In genomic region chr20:49935746-49936152, GRCh38 we compare ENCODE assay signal across 1 cellular context.
TF ChIP-seq lines count a peak whose summit lies in the region.

No MANE protein-coding gene starts in this region.

TF ChIP-seq in GM12878, 131 proteins besides CTCF, POLR2A, EP300 and RAD21:
- peak; percentile 95 for TF ChIP-seq MLLT1 (IDR thresholded peaks at IDR 0.05)
- no peak for TF ChIP-seq RFX5 (IDR thresholded peaks at IDR 0.05; ENCODE audit: low read depth, low read length)
- TF ChIP-seq ZBTB40 (IDR thresholded peaks at IDR 0.05; ENCODE audit: borderline replicate concordance) = peak; percentile 73
- TF ChIP-seq, protein P1, sequence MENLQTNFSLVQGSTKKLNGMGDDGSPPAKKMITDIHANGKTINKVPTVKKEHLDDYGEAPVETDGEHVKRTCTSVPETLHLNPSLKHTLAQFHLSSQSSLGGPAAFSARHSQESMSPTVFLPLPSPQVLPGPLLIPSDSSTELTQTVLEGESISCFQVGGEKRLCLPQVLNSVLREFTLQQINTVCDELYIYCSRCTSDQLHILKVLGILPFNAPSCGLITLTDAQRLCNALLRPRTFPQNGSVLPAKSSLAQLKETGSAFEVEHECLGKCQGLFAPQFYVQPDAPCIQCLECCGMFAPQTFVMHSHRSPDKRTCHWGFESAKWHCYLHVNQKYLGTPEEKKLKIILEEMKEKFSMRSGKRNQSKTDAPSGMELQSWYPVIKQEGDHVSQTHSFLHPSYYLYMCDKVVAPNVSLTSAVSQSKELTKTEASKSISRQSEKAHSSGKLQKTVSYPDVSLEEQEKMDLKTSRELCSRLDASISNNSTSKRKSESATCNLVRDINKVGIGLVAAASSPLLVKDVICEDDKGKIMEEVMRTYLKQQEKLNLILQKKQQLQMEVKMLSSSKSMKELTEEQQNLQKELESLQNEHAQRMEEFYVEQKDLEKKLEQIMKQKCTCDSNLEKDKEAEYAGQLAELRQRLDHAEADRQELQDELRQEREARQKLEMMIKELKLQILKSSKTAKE (IDR thresholded peaks at IDR 0.05; ENCODE audit: low read depth, poor library complexity, severe bottlenecking) = peak; percentile 59
- no peak for TF ChIP-seq SREBF1 (IDR thresholded peaks at IDR 0.05; ENCODE audit: low read length)
- TF ChIP-seq, protein P2, sequence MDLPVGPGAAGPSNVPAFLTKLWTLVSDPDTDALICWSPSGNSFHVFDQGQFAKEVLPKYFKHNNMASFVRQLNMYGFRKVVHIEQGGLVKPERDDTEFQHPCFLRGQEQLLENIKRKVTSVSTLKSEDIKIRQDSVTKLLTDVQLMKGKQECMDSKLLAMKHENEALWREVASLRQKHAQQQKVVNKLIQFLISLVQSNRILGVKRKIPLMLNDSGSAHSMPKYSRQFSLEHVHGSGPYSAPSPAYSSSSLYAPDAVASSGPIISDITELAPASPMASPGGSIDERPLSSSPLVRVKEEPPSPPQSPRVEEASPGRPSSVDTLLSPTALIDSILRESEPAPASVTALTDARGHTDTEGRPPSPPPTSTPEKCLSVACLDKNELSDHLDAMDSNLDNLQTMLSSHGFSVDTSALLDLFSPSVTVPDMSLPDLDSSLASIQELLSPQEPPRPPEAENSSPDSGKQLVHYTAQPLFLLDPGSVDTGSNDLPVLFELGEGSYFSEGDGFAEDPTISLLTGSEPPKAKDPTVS (IDR thresholded peaks at IDR 0.05; ENCODE audit: low read depth, low read length) = 0 out of 2 replicates have a peak, but pooled peaks have one; percentile 8
- TF ChIP-seq, protein P3, sequence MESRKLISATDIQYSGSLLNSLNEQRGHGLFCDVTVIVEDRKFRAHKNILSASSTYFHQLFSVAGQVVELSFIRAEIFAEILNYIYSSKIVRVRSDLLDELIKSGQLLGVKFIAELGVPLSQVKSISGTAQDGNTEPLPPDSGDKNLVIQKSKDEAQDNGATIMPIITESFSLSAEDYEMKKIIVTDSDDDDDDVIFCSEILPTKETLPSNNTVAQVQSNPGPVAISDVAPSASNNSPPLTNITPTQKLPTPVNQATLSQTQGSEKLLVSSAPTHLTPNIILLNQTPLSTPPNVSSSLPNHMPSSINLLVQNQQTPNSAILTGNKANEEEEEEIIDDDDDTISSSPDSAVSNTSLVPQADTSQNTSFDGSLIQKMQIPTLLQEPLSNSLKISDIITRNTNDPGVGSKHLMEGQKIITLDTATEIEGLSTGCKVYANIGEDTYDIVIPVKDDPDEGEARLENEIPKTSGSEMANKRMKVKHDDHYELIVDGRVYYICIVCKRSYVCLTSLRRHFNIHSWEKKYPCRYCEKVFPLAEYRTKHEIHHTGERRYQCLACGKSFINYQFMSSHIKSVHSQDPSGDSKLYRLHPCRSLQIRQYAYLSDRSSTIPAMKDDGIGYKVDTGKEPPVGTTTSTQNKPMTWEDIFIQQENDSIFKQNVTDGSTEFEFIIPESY (IDR thresholded peaks at IDR 0.05) = peak; percentile 71
- TF ChIP-seq LARP7 (IDR thresholded peaks at IDR 0.05) = no peak
- no peak for TF ChIP-seq BRCA1 (IDR thresholded peaks at IDR 0.05; ENCODE audit: low read depth, low read length)
- no peak for TF ChIP-seq REST (IDR thresholded peaks at IDR 0.05; ENCODE audit: low read depth, low read length)
- TF ChIP-seq NRF1 (conservative IDR thresholded peaks at IDR 0.05; ENCODE audit: low read depth, low read length) = no peak
- 0 out of 2 replicates have a peak, but pooled peaks have one; percentile 23 for TF ChIP-seq ZNF217 (IDR thresholded peaks at IDR 0.05)
- TF ChIP-seq TCF3 (IDR thresholded peaks at IDR 0.05; ENCODE audit: borderline replicate concordance, insufficient read depth, low read depth, low read length) = no peak
- TF ChIP-seq GATAD2B (conservative IDR thresholded peaks at IDR 0.05; ENCODE audit: low read depth) = 0 out of 2 replicates have a peak, but pooled peaks have one; percentile 21
- TF ChIP-seq IKZF2 (IDR thresholded peaks at IDR 0.05) = peak in 1 of 2 experiments; percentile 35; a peak in 1 of 4 replicates
